Comparison of ENCODE assay signal across 9 cellular contexts in the genomic region with DNA sequence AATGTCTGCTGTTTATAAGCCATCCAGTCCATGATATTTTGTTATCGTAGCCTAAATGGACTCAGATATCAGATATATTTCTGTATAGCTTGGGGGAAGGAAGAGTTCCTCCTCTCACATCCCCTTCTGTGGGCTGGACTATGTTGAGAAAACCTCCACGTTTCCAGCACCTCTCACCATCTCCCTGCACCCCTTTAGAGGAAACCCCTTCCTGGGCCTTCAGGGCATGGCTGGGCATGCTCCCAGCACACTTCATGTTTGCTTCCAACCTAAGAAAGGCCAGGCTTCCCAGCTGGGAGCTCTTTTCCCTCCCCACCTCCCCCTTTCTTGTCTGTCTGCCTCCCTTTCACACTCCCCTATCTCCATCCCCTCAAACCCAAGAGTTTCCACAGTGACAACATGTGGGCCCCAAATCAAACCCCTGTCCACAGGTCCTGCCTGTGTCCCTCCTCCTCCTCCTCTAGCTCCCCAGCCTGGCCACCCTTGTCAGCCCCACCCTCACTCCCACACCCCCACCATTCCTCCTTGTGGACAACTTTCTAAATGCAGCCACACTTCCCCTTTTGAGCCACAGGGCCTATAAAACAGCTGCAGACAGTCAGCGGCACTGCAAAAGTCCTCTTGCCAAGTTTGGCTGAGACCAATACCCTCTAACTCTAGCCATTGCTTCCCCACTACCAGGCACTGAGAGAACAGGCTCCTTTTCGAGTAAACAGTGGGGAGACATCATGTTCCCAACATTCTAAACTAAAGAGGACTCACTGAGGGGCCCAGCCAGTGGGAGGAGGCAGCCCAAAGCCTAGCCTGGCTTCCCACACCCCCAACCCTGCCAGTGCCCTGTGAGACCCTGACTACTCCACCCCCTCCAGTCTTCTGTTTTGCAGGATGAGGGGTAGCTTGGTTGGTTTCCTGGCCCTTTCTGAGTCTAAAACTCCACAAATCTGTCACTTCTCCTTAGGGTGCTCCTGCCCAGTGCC.
A peak's percentile ranks its signal among the peaks of the same experiment; 100 is the strongest.
DNase-seq lines count a peak whose midpoint lies in the region; ATAC-seq, FAIRE-seq and TF ChIP-seq lines count a peak whose summit lies in the region.
"Had no signal": no experiment of that assay in that cellular context is flagged by ENCODE, and none has a peak within 500 bp of the region (broad histone marks: within the 10 kb centered on the region; RNA-seq: fewer than 3 reads in every experiment).

No MANE protein-coding gene starts in this region.

- H3K27ac ChIP-seq in Karpas-422 (ENCODE audit: low read length), result no peak overlapping the region
- peak overlapping the region; percentile 39 for H3K27ac ChIP-seq in mammary epithelial cell (ENCODE audit: insufficient read depth, low read depth, low read length)
- H3K27ac ChIP-seq in aorta (ENCODE audit: low read depth in 1 of 2, low read length in 2 of 2), result no peak overlapping the region

- no TSS peak for BruUV-seq in mammary epithelial cell (replicated peaks; lab: Mats Ljungman, UMichigan)

- ATAC-seq in memory B cell (ENCODE audit: low read depth), result peak; percentile 65
- peak; percentile 36 for ATAC-seq in aorta (ENCODE audit: low FRiP score)

- H3K9me3 ChIP-seq in Karpas-422 (ENCODE audit: low read length) (no peaks in the 10 kb centered on the region), mammary epithelial cell (replicated peaks; ENCODE audit: insufficient read depth, low read length) (no peaks in the 10 kb centered on the region), aorta (ENCODE audit: control insufficient read depth, low read length) (no peaks in the 10 kb centered on the region)
- H3K9me3 ChIP-seq: SJSA1 had no signal

- peak; percentile 70 for FAIRE-seq in GM18507 (lab: Jason Lieb, UNC)

- H3K4me3 ChIP-seq in Karpas-422 (ENCODE audit: low read length) (no peak overlapping the region), mammary epithelial cell (replicated peaks in 1 of 3; ENCODE audit: insufficient read depth in 1 of 3, low read depth in 2 of 3, low read length in 3 of 3) (no peak overlapping the region), aorta (ENCODE audit: low read length in 2 of 2) (no peak overlapping the region)
- H3K4me3 ChIP-seq: SJSA1 had no signal

- no peaks in the 10 kb centered on the region for H3K9me2 ChIP-seq in Karpas-422 (replicated peaks; ENCODE audit: insufficient read depth, low read length)

- no peaks in the 10 kb centered on the region for H3K79me2 ChIP-seq in Karpas-422 (ENCODE audit: low read length)
- no peaks in the 10 kb centered on the region for H3K79me2 ChIP-seq in mammary epithelial cell (ENCODE audit: insufficient read depth, low read length)

- peak; percentile 46 to 47 for TF ChIP-seq CTCF in mammary epithelial cell (conservative IDR thresholded peaks at IDR 0.05 in 1 of 2, IDR thresholded peaks at IDR 0.05 in 1 of 2; ENCODE audit: extremely low read depth in 1 of 2, insufficient read depth in 1 of 2, low read depth in 1 of 2, low read length in 2 of 2)

- in situ Hi-C loops in mammary epithelial cell (cut with MboI; ENCODE audit: low sequenced_read_pairs in 2 of 2), result no loop called here

- dilution Hi-C loops in mammary epithelial cell (cut with HindIII; ENCODE audit: low sequenced_read_pairs), result no loop called here

- H4K20me1 ChIP-seq in Karpas-422 (ENCODE audit: insufficient read depth, low read depth, low read length) (no peaks in the 10 kb centered on the region), mammary epithelial cell (ENCODE audit: insufficient read depth, low read length) (no peaks in the 10 kb centered on the region)

- no peak overlapping the region for H2AFZ ChIP-seq in Karpas-422 (ENCODE audit: low read length)
- peak overlapping the region; percentile 70 for H2AFZ ChIP-seq in mammary epithelial cell (ENCODE audit: low read depth, low read length)

- H3K4me1 Mint-ChIP-seq in memory B cell, result peaks cover 37% of the 10 kb centered on the region

- peak; percentile 50 for DNase-seq in GM18507 (ENCODE audit: extremely low spot score, insufficient read length, low read depth)
- DNase-seq in Karpas-422, result peak; percentile 56
- DNase-seq in mammary epithelial cell, result peak; percentile 44
- peak; percentile 52 to 55 for DNase-seq in memory B cell (ENCODE audit: low spot score in 2 of 2)
- DNase-seq in aorta, result peak in 1 of 2 donors; percentile 82
- DNase-seq in activated CD4-positive, alpha-beta T cell treated with anti-CD3 and anti-CD28 coated beads for 1 hour, result no peak
- DNase-seq in DMS79 (lab: John Stamatoyannopoulos, UW), result no peak
- no peak for DNase-seq in NCI-H1436 (lab: John Stamatoyannopoulos, UW)

- H3K4me3 Mint-ChIP-seq in memory B cell, result peak overlapping the region; percentile 62

- no peak overlapping the region for H3K9ac ChIP-seq in Karpas-422 (ENCODE audit: low read length)
- H3K9ac ChIP-seq in mammary epithelial cell (ENCODE audit: insufficient read depth, low read length), result no peak overlapping the region

- H3K36me3 ChIP-seq in Karpas-422 (ENCODE audit: insufficient read depth, low read length), result no peaks in the 10 kb centered on the region
- H3K36me3 ChIP-seq in mammary epithelial cell (ENCODE audit: insufficient read depth, low read length), result no peaks in the 10 kb centered on the region
- H3K36me3 ChIP-seq in aorta (ENCODE audit: control insufficient read depth in 1 of 2, insufficient read depth in 2 of 2, low read length in 1 of 2), result no peaks in the 10 kb centered on the region
- H3K36me3 ChIP-seq: SJSA1 had no signal

- 23% methylated on average over 4 of the region's 4 CpGs for WGBS in mammary epithelial cell (ENCODE audit: low coverage, missing lambda C conversion rate)
- WGBS in aorta, 2 donors, result 31 to 40% methylated on average over 4 of the region's 4 CpGs

- H3K9me3 Mint-ChIP-seq in memory B cell, result no peaks in the 10 kb centered on the region

- peak overlapping the region; percentile 86 for H3K27ac Mint-ChIP-seq in memory B cell

- H3K27me3 ChIP-seq in Karpas-422 (ENCODE audit: low read length) (no peaks in the 10 kb centered on the region), mammary epithelial cell (ENCODE audit: insufficient read depth, low read length) (no peaks in the 10 kb centered on the region), aorta (ENCODE audit: control insufficient read depth in 1 of 2, insufficient read depth in 2 of 2, low read length in 1 of 2) (no peaks in the 10 kb centered on the region)
- H3K27me3 ChIP-seq: SJSA1 had no signal

- H3K4me1 ChIP-seq in Karpas-422 (ENCODE audit: low read length) (no peaks in the 10 kb centered on the region), mammary epithelial cell (ENCODE audit: insufficient read depth, low read length) (peaks cover 52% of the 10 kb centered on the region), aorta (ENCODE audit: control insufficient read depth in 1 of 2, insufficient read depth in 2 of 2, low read length in 2 of 2) (no peaks in the 10 kb centered on the region)

- intact Hi-C loops in mammary epithelial cell (cut with micrococcal nuclease), result loop anchor here (2.0 kb wide), 1 partner anchor 31 kb away; no protein-coding TSS in a partner anchor
- intact Hi-C loops in aorta (cut with DNase I), result loop anchor here in 1 of 2 donors (10.0 kb wide), 1 partner anchor 109 kb away; no protein-coding TSS in a partner anchor

- H3K4me2 ChIP-seq in Karpas-422 (ENCODE audit: low read depth, low read length, poor library complexity, severe bottlenecking), result no peak overlapping the region
- no peak overlapping the region for H3K4me2 ChIP-seq in mammary epithelial cell (ENCODE audit: insufficient read depth, low read depth, low read length)

- H3K36me3 Mint-ChIP-seq in memory B cell, result no peaks in the 10 kb centered on the region

- H3K27me3 Mint-ChIP-seq in memory B cell, result no peaks in the 10 kb centered on the region

- CTCF ChIA-PET in mammary epithelial cell (lab: Charles Lee; ENCODE audit: low non-redundant PET), result interaction anchor here (0.7 to 1.0 kb wide), 2 partner anchors 23 to 123 kb away, joined by 4 to 7 read pairs; no protein-coding TSS in a partner anchor

Comparison
In these comparisons a context has a peak if more than half of its experiments do, and no peak if none do; other contexts are left out.
1. DNase-seq: peak in GM18507 (single experiment), Karpas-422 (single experiment), mammary epithelial cell (single experiment) and memory B cell (2 of 2); none in activated CD4-positive, alpha-beta T cell treated with anti-CD3 and anti-CD28 coated beads for 1 hour (single experiment), DMS79 (single experiment) and NCI-H1436 (single experiment).